In genomic region chrX:2890536-2891460, GRCh38 we compare ENCODE assay signal across 8 cellular contexts. TPM values are rescaled to one million over a fixed set of nuclear protein-coding genes. Genes with fewer than 3 reads are reported as not detected.
DNase-seq lines count a peak whose midpoint lies in the region; ATAC-seq and TF ChIP-seq lines count a peak whose summit lies in the region.
"Not testable (repeated sequence)": the region's sequence is repeated elsewhere in the genome, so short reads cannot be mapped to it uniquely, and the experiment has no call there.

No MANE protein-coding gene starts in this region.

- H3K14ac ChIP-seq in trophoblast cell (ENCODE audit: low read length) = not testable (repeated sequence)

- not testable (repeated sequence) for H3K9me3 Mint-ChIP-seq in Caco-2 (ENCODE audit: unreplicated experiment); WTC11; MCF 10A (ENCODE audit: unreplicated experiment); type B pancreatic cell

- not testable (repeated sequence) for H3K79me1 ChIP-seq in trophoblast cell (ENCODE audit: low read length)

- POLR2A ChIA-PET in Caco-2 (lab: Charles Lee); WTC11 (lab: Charles Lee); MCF 10A (lab: Yijun Ruan, JAX): not testable (repeated sequence)

- not testable (repeated sequence) for H2AK5ac ChIP-seq in trophoblast cell (ENCODE audit: low read length)

- H3K36me3 Mint-ChIP-seq in Caco-2 (ENCODE audit: insufficient read depth, unreplicated experiment) = peaks cover 16% of the 10 kb centered on the region
- H3K36me3 Mint-ChIP-seq in WTC11; MCF 10A (ENCODE audit: insufficient read depth, unreplicated experiment): not testable (repeated sequence)
- peaks cover 16% of the 10 kb centered on the region for H3K36me3 Mint-ChIP-seq in type B pancreatic cell

- H3K4me3 Mint-ChIP-seq in Caco-2 (ENCODE audit: unreplicated experiment) (peak overlapping the region; percentile 80), MCF 10A (ENCODE audit: unreplicated experiment) (peak overlapping the region; percentile 68), type B pancreatic cell (peak overlapping the region; percentile 83)
- not testable (repeated sequence) for H3K4me3 Mint-ChIP-seq in WTC11

- not testable (repeated sequence) for H4K8ac ChIP-seq in trophoblast cell (ENCODE audit: low read depth, low read length)

- H3K9me3 ChIP-seq in Caco-2; HUES6 (ENCODE audit: control insufficient read depth, insufficient read depth, low read depth, low read length); cardiac muscle cell (ENCODE audit: low read depth); mucosa of descending colon; trophoblast cell (ENCODE audit: insufficient read depth, low read depth, low read length): not testable (repeated sequence)

- peak overlapping the region; percentile 97 for H3K27ac Mint-ChIP-seq in Caco-2 (ENCODE audit: unreplicated experiment)
- peak overlapping the region; percentile 91; the same call in 1 of the 2 replicates for H3K27ac Mint-ChIP-seq in WTC11
- H3K27ac Mint-ChIP-seq in MCF 10A (ENCODE audit: low read depth, unreplicated experiment) = not testable (repeated sequence)
- H3K27ac Mint-ChIP-seq in type B pancreatic cell = peak overlapping the region; percentile 98

- WGBS in trophoblast cell (ENCODE audit: extremely low coverage, insufficient coverage, insufficient read length) = no CpG with 5 or more reads among the region's 22 CpGs

- CTCF ChIA-PET in Caco-2 (lab: Charles Lee); WTC11 (lab: Charles Lee): not testable (repeated sequence)
- CTCF ChIA-PET in MCF 10A (lab: Yijun Ruan, JAX) = interaction anchor here (0.7 kb wide), 1 partner anchor 39 kb away, joined by 3 read pairs; no protein-coding TSS in a partner anchor

- not testable (repeated sequence) for H2AFZ ChIP-seq in trophoblast cell (ENCODE audit: insufficient read depth, low read length, poor library complexity)

- not testable (repeated sequence) for H3K4me2 ChIP-seq in trophoblast cell (ENCODE audit: low read length)

- H3K4me1 Mint-ChIP-seq in Caco-2 (ENCODE audit: low read depth, unreplicated experiment) (peaks cover 35% of the 10 kb centered on the region), WTC11 (peaks cover 41% of the 10 kb centered on the region), type B pancreatic cell (ENCODE audit: unreplicated experiment) (peaks cover 42% of the 10 kb centered on the region)
- not testable (repeated sequence) for H3K4me1 Mint-ChIP-seq in MCF 10A (ENCODE audit: insufficient read depth, unreplicated experiment)

- TF ChIP-seq CTCF in Caco-2 (IDR thresholded peaks at IDR 0.05; ENCODE audit: insufficient read depth in 1 of 2, low read depth in 1 of 2, low read length in 1 of 2, severe bottlenecking in 1 of 2, unreplicated experiment in 1 of 2); WTC11 (IDR thresholded peaks at IDR 0.05); MCF 10A (IDR thresholded peaks at IDR 0.05; ENCODE audit: unreplicated experiment); cardiac muscle cell (IDR thresholded peaks at IDR 0.05; ENCODE audit: low read depth, low read length); mucosa of descending colon (IDR thresholded peaks at IDR 0.05); type B pancreatic cell (conservative IDR thresholded peaks at IDR 0.05): not testable (repeated sequence)

- not testable (repeated sequence) for H3K27me3 ChIP-seq in Caco-2 (replicated peaks; ENCODE audit: control insufficient read depth, insufficient read depth, low read length); HUES6 (ENCODE audit: control insufficient read depth, insufficient read depth, low read length); cardiac muscle cell; trophoblast cell (ENCODE audit: insufficient read depth, low read length)

- H3K23ac ChIP-seq in trophoblast cell (ENCODE audit: low read length) = not testable (repeated sequence)

- not testable (repeated sequence) for H2BK5ac ChIP-seq in trophoblast cell (ENCODE audit: low read depth, low read length, poor library complexity)

- DNase-seq in Caco-2 = peak; percentile 5 to 33
- not testable (repeated sequence) for DNase-seq in WTC11 (ENCODE audit: low spot score); MCF 10A (ENCODE audit: unreplicated experiment); cardiac muscle cell (ENCODE audit: low read depth in 1 of 2, low spot score in 1 of 2); mucosa of descending colon; trophoblast cell; type B pancreatic cell (ENCODE audit: extremely low spot score, unreplicated experiment)

- not testable (repeated sequence) for ATAC-seq in WTC11
- ATAC-seq in mucosa of descending colon = peak; percentile 29

- H3K36me3 ChIP-seq in Caco-2 (ENCODE audit: control insufficient read depth, insufficient read depth, low read length); HUES6 (ENCODE audit: control insufficient read depth, insufficient read depth, low read length); cardiac muscle cell; mucosa of descending colon (ENCODE audit: low read depth); trophoblast cell (ENCODE audit: control insufficient read depth in 1 of 2, insufficient read depth in 2 of 2, low read length in 2 of 2): not testable (repeated sequence)

- H3K4ac ChIP-seq in trophoblast cell (ENCODE audit: low read depth, low read length) = not testable (repeated sequence)

- intact Hi-C loops in Caco-2 (cut with micrococcal nuclease; ENCODE audit: unreplicated experiment) = loop anchor here (1.0 to 2.0 kb wide), 3 partner anchors 8 to 78 kb away; no protein-coding TSS in a partner anchor
- intact Hi-C loops in MCF 10A (cut with micrococcal nuclease); mucosa of descending colon (cut with DNase I, micrococcal nuclease): not testable (repeated sequence)

- H3K18ac ChIP-seq in trophoblast cell (ENCODE audit: low read length) = not testable (repeated sequence)

- H3K4me1 ChIP-seq in Caco-2 (peaks cover 11% of the 10 kb centered on the region), HUES6 (ENCODE audit: control insufficient read depth, insufficient read depth, low read length) (peaks cover 40% of the 10 kb centered on the region), cardiac muscle cell (ENCODE audit: low read depth) (peaks cover 26% of the 10 kb centered on the region), trophoblast cell (ENCODE audit: control insufficient read depth in 1 of 2, insufficient read depth in 2 of 2, low read length in 2 of 2) (peaks cover 8 to 13% of the 10 kb centered on the region in 2 experiments)
- H3K4me1 ChIP-seq in mucosa of descending colon (ENCODE audit: low read depth) = not testable (repeated sequence)

- not testable (repeated sequence) for H3K79me2 ChIP-seq in trophoblast cell (ENCODE audit: control insufficient read depth, insufficient read depth, low read length, poor library complexity)

- H2BK120ac ChIP-seq in trophoblast cell (ENCODE audit: insufficient read depth, low read length, poor library complexity) = not testable (repeated sequence)

- peak overlapping the region; percentile 90 for H4K91ac ChIP-seq in trophoblast cell (ENCODE audit: low read depth, low read length)

- H3K27me3 Mint-ChIP-seq in Caco-2 (ENCODE audit: insufficient read depth, unreplicated experiment); WTC11 (ENCODE audit: low read depth); MCF 10A (ENCODE audit: insufficient read depth, unreplicated experiment); type B pancreatic cell: not testable (repeated sequence)

- TSS peak; percentile 71 for BruUV-seq in Caco-2 (replicated peaks; lab: Mats Ljungman, UMichigan)
- not testable (repeated sequence) for BruUV-seq in MCF 10A (replicated peaks; lab: Mats Ljungman, UMichigan)

- peak overlapping the region; percentile 58 for H3K9ac ChIP-seq in HUES6 (ENCODE audit: low read length)
- H3K9ac ChIP-seq in trophoblast cell (ENCODE audit: low read length) = not testable (repeated sequence)

- H3K4me3 ChIP-seq in Caco-2 (ENCODE audit: low read depth, low read length) = peak overlapping the region; percentile 26
- not testable (repeated sequence) for H3K4me3 ChIP-seq in HUES6 (ENCODE audit: low read depth, low read length); cardiac muscle cell; mucosa of descending colon; trophoblast cell (ENCODE audit: low read depth, low read length)

- H2BK12ac ChIP-seq in trophoblast cell (ENCODE audit: low read length) = not testable (repeated sequence)

- H4K12ac ChIP-seq in trophoblast cell (ENCODE audit: low read depth, low read length) = not testable (repeated sequence)

- H3K27ac ChIP-seq in HUES6 (ENCODE audit: low read depth, low read length) (peak overlapping the region; percentile 82; the same call in 1 of the 2 replicates), cardiac muscle cell (peak overlapping the region; percentile 44), trophoblast cell (ENCODE audit: low read depth, low read length) (peak overlapping the region; percentile 74)

RNA-seq across cellular contexts. Expression of gene ARSD, which starts 38.3 kb away (rescaled TPM):
- total RNA-seq in Caco-2 (2022) (5.8 TPM in 2 replicates), WTC11 (2021) (3.0 to 6.3 TPM (median 6.0 TPM) in 3 replicates), MCF 10A (2022) (20.6 and 21.5 TPM in 2 replicates), cardiac muscle cell (29.9 and 32.7 TPM in 2 replicates), mucosa of descending colon (10 to 100 TPM; 26.2 to 70.9 (median 67.2) TPM), type B pancreatic cell (ENCODE audit: low replicate concordance) (38.7 and 54.6 TPM in 2 replicates)
- 23.5 and 29.7 TPM in 2 replicates for polyA plus RNA-seq in cardiac muscle cell
- polyA plus RNA-seq in trophoblast cell (2013) = 12.1 and 12.5 TPM in 2 replicates
